In genomic region chr1:154353460-154353904, GRCh38 we compare ENCODE assay signal across 8 cellular contexts. TPM values are rescaled to one million over a fixed set of nuclear protein-coding genes. Genes with fewer than 3 reads are reported as not detected.
DNase-seq lines count a peak whose midpoint lies in the region; ATAC-seq and TF ChIP-seq lines count a peak whose summit lies in the region.
"Had no signal": no experiment of that assay in that cellular context is flagged by ENCODE, and none has a peak within 500 bp of the region (broad histone marks: within the 10 kb centered on the region; RNA-seq: fewer than 3 reads in every experiment).

No MANE protein-coding gene starts in this region.

- H3K27me3 ChIP-seq in gastroesophageal sphincter (no peaks in the 10 kb centered on the region), prostate gland (replicated peaks; ENCODE audit: insufficient read depth) (no peaks in the 10 kb centered on the region)

- POLR2A ChIA-PET in activated CD4-positive, alpha-beta T cell treated with anti-CD3 and anti-CD28 coated beads, Interleukin-2, amount 10 ng/mL, durations not matched to agents 7 days and 5 days (lab: Charles Lee): no interaction called here

- peak in 2 of 4 experiments; percentile 27 to 37 for TF ChIP-seq CTCF in gastroesophageal sphincter (IDR thresholded peaks at IDR 0.05)
- peak in 2 of 4 experiments; percentile 25 to 26 for TF ChIP-seq CTCF in prostate gland (IDR thresholded peaks at IDR 0.05)

- ATAC-seq in gastroesophageal sphincter (peak; percentile 67), GM18498 (IDR thresholded peaks at IDR 0.05; ENCODE audit: unreplicated experiment) (no peak), GM21528 (IDR thresholded peaks at IDR 0.05; ENCODE audit: low FRiP score, unreplicated experiment) (no peak)

- intact Hi-C loops in prostate gland (cut with DNase I): loop anchor here (10.0 kb wide), 1 partner anchor 51 kb away; the partner anchor contains the start of gene IL6R

- peak overlapping the region; percentile 77 for H3K27ac Mint-ChIP-seq in activated CD4-positive, alpha-beta T cell treated with anti-CD3 and anti-CD28 coated beads, Interleukin-2, amount 10 ng/mL, durations not matched to agents 7 days and 5 days

- H3K4me3 Mint-ChIP-seq in activated CD4-positive, alpha-beta T cell treated with anti-CD3 and anti-CD28 coated beads, Interleukin-2, amount 10 ng/mL, durations not matched to agents 7 days and 5 days: peak overlapping the region; percentile 67

- peaks cover 6 to 34% (median 19%) of the 10 kb centered on the region in 3 donors for H3K4me1 ChIP-seq in gastroesophageal sphincter
- H3K4me1 ChIP-seq in prostate gland (replicated peaks): peaks cover 6% of the 10 kb centered on the region

- TF ChIP-seq EP300 in gastroesophageal sphincter (IDR thresholded peaks at IDR 0.05): no peak

- CTCF ChIA-PET in activated CD4-positive, alpha-beta T cell treated with anti-CD3 and anti-CD28 coated beads, Interleukin-2, amount 10 ng/mL, durations not matched to agents 7 days and 5 days (lab: Charles Lee): interaction anchor here (1.2 to 6.8 kb wide), 4 partner anchors 9 to 72 kb away, joined by 3 to 42 read pairs (median 4); no protein-coding TSS in a partner anchor

- H3K36me3 Mint-ChIP-seq in activated CD4-positive, alpha-beta T cell treated with anti-CD3 and anti-CD28 coated beads, Interleukin-2, amount 10 ng/mL, durations not matched to agents 7 days and 5 days (ENCODE audit: low read depth): peaks cover 28% of the 10 kb centered on the region

- TF ChIP-seq POLR2A in gastroesophageal sphincter (IDR thresholded peaks at IDR 0.05) (no peak), prostate gland (IDR thresholded peaks at IDR 0.05) (no peak)

- DNase-seq in ELF-1 (ENCODE audit: low read depth, low spot score): peak; percentile 69
- DNase-seq in HuH-7.5 (ENCODE audit: low spot score): peak; percentile 44
- peak; percentile 46 for DNase-seq in activated CD4-positive, alpha-beta T cell treated with anti-CD3 and anti-CD28 coated beads, Interleukin-2, amount 10 ng/mL, durations not matched to agents 7 days and 5 days
- DNase-seq in prostate gland (ENCODE audit: low spot score): no peak

- no peaks in the 10 kb centered on the region for H3K9me3 Mint-ChIP-seq in activated CD4-positive, alpha-beta T cell treated with anti-CD3 and anti-CD28 coated beads, Interleukin-2, amount 10 ng/mL, durations not matched to agents 7 days and 5 days

- H3K27ac ChIP-seq in gastroesophageal sphincter (peak overlapping the region; percentile 35 to 83 (median 78)), prostate gland (peak overlapping the region; percentile 74 to 86)

- H3K36me3 ChIP-seq in gastroesophageal sphincter (peaks cover 0 to 19% of the 10 kb centered on the region in 2 donors), prostate gland (peaks cover 0 to 8% of the 10 kb centered on the region in 2 donors)

- peak overlapping the region; percentile 37 to 51 for H3K4me3 ChIP-seq in gastroesophageal sphincter
- peak overlapping the region in 1 of 2 donors; percentile 25 for H3K4me3 ChIP-seq in prostate gland

- peaks cover 7% of the 10 kb centered on the region for H3K27me3 Mint-ChIP-seq in activated CD4-positive, alpha-beta T cell treated with anti-CD3 and anti-CD28 coated beads, Interleukin-2, amount 10 ng/mL, durations not matched to agents 7 days and 5 days

- WGBS in gastroesophageal sphincter (ENCODE audit: low coverage in 1 of 2), 2 donors: 7% methylated on average over 1 of the region's 1 CpG; no CpG with 5 or more reads in 1 of the 2 donors
- 56% methylated on average over 1 of the region's 1 CpG for WGBS in prostate gland

- peaks cover 34% of the 10 kb centered on the region for H3K4me1 Mint-ChIP-seq in activated CD4-positive, alpha-beta T cell treated with anti-CD3 and anti-CD28 coated beads, Interleukin-2, amount 10 ng/mL, durations not matched to agents 7 days and 5 days

- no peaks in the 10 kb centered on the region for H3K9me3 ChIP-seq in gastroesophageal sphincter
- no peaks in the 10 kb centered on the region for H3K9me3 ChIP-seq in prostate gland

RNA-seq across cellular contexts. Expression of gene ATP8B2, which starts 28.2 kb away (rescaled TPM):
- 100 to 1,000 TPM; 135 to 138 TPM for total RNA-seq in activated CD4-positive, alpha-beta T cell treated with anti-CD3 and anti-CD28 coated beads, Interleukin-2, amount 10 ng/mL, durations not matched to agents 7 days and 5 days
- total RNA-seq in gastroesophageal sphincter (100 to 1,000 TPM; 107 to 175 (median 131) TPM), prostate gland (100 to 1,000 TPM in 1 of 2 donors, 10 to 100 TPM in 1; 88.9 to 171 TPM)

RNA-seq across cellular contexts. Expression of gene AQP10, which starts 32.6 kb away (rescaled TPM):
- total RNA-seq in activated CD4-positive, alpha-beta T cell treated with anti-CD3 and anti-CD28 coated beads, Interleukin-2, amount 10 ng/mL, durations not matched to agents 7 days and 5 days: not detected
- total RNA-seq in gastroesophageal sphincter (1 to 10 TPM in 1 of 4 donors, under 1 TPM in 1, not detected in 2; 0.12 to 1.1 TPM), prostate gland (under 1 TPM; 0.27 to 0.85 TPM)
- total RNA-seq: urinary bladder had no signal

RNA-seq across cellular contexts. Expression of gene IL6R, which starts 51.7 kb away (rescaled TPM):
- 1 to 10 TPM; 9.1 to 9.3 TPM for total RNA-seq in activated CD4-positive, alpha-beta T cell treated with anti-CD3 and anti-CD28 coated beads, Interleukin-2, amount 10 ng/mL, durations not matched to agents 7 days and 5 days
- 10 to 100 TPM; 44.7 to 59.4 (median 55.5) TPM for total RNA-seq in gastroesophageal sphincter
- 10 to 100 TPM; 70.1 to 80.7 TPM for total RNA-seq in prostate gland

Comparison
In these comparisons a context has a peak if more than half of its experiments do, and no peak if none do; other contexts are left out.
1. RNA of gene IL6R, which starts 51.7 kb away (total RNA-seq): 70.1 to 80.7 TPM in prostate gland and 44.7 to 59.4 TPM in gastroesophageal sphincter; 9.1 to 9.3 TPM in activated CD4-positive, alpha-beta T cell treated with anti-CD3 and anti-CD28 coated beads, Interleukin-2, amount 10 ng/mL, durations not matched to agents 7 days and 5 days; every median in the first group is over 4 times any median in the second.